ENCODE assay signal across 8 cellular contexts in genomic region chr14:67738740-67739504, GRCh38. TPM values are rescaled to one million over a fixed set of nuclear protein-coding genes. Genes with fewer than 3 reads are reported as not detected.
DNase-seq lines count a peak whose midpoint lies in the region; ATAC-seq and TF ChIP-seq lines count a peak whose summit lies in the region.

No MANE protein-coding gene starts in this region.

- H3K36me3 ChIP-seq in mucosa of stomach (ENCODE audit: control insufficient read depth, insufficient read depth, low read length), result no peaks in the 10 kb centered on the region
- no peaks in the 10 kb centered on the region for H3K36me3 ChIP-seq in MM.1S (replicated peaks; ENCODE audit: insufficient read depth, low read length)

- H3K27me3 Mint-ChIP-seq in CD14-positive monocyte (ENCODE audit: low read depth in 3 of 3) (peaks cover 1 to 6% (median 3%) of the 10 kb centered on the region in 3 donors), chondrocyte (ENCODE audit: low read depth) (no peaks in the 10 kb centered on the region)

- no peaks in the 10 kb centered on the region for H3F3A ChIP-seq in MM.1S (ENCODE audit: insufficient read depth, low read length)

- no peak overlapping the region for H2AFZ ChIP-seq in MM.1S (ENCODE audit: low read length)

- H3K9me3 Mint-ChIP-seq in CD14-positive monocyte (peaks cover 0 to 2% (median 0%) of the 10 kb centered on the region in 7 donors), chondrocyte (ENCODE audit: low read depth) (no peaks in the 10 kb centered on the region)

- no peaks in the 10 kb centered on the region for H4K20me1 ChIP-seq in MM.1S (ENCODE audit: insufficient read depth, low read length)

- H3K27ac Mint-ChIP-seq in CD14-positive monocyte, result no peak overlapping the region
- peak overlapping the region; percentile 75 for H3K27ac Mint-ChIP-seq in chondrocyte (ENCODE audit: unreplicated experiment)

- H3K4me3 ChIP-seq in mucosa of stomach (ENCODE audit: low read length) (peak overlapping the region; percentile 20), MM.1S (ENCODE audit: low read length) (no peak overlapping the region)

- DNase-seq in CD14-positive monocyte (ENCODE audit: low spot score), result peak; percentile 57
- peak; percentile 76 for DNase-seq in LoVo (ENCODE audit: low spot score)
- DNase-seq in chondrocyte (ENCODE audit: low spot score), result no peak
- no peak for DNase-seq in GM20000 (ENCODE audit: low spot score)
- DNase-seq in MM.1S, result no peak
- no peak for DNase-seq in activated CD8-positive, alpha-beta memory T cell treated with anti-CD3 and anti-CD28 coated beads for 24 hours

- H3K27ac ChIP-seq in MM.1S (ENCODE audit: low read length), result no peak overlapping the region

- no peaks in the 10 kb centered on the region for H3K36me3 Mint-ChIP-seq in CD14-positive monocyte
- H3K36me3 Mint-ChIP-seq in chondrocyte (ENCODE audit: low read depth), result no peaks in the 10 kb centered on the region

- H3K4me2 ChIP-seq in MM.1S (ENCODE audit: low read depth, low read length), result no peak overlapping the region

- H3K4me1 Mint-ChIP-seq in CD14-positive monocyte (peaks cover 4% of the 10 kb centered on the region), chondrocyte (ENCODE audit: low read depth) (peaks cover 14% of the 10 kb centered on the region)

- ATAC-seq in GM21390 (IDR thresholded peaks at IDR 0.05; ENCODE audit: unreplicated experiment), result no peak

- H3K4me1 ChIP-seq in mucosa of stomach (ENCODE audit: control insufficient read depth, insufficient read depth, low read length) (peaks cover 35% of the 10 kb centered on the region), MM.1S (ENCODE audit: low read length) (no peaks in the 10 kb centered on the region)

- no peak for TF ChIP-seq CTCF in CD14-positive monocyte (IDR thresholded peaks at IDR 0.05)
- no peak for TF ChIP-seq CTCF in chondrocyte (IDR thresholded peaks at IDR 0.05)
- no peak for TF ChIP-seq CTCF in GM20000 (IDR thresholded peaks at IDR 0.05; ENCODE audit: extremely low read depth, missing control alignments)
- no peak for TF ChIP-seq CTCF in MM.1S (IDR thresholded peaks at IDR 0.05; ENCODE audit: low read length)

- H3K9me2 ChIP-seq in MM.1S (replicated peaks; ENCODE audit: insufficient read depth, low read length), result no peaks in the 10 kb centered on the region

- intact Hi-C loops in CD14-positive monocyte (cut with micrococcal nuclease), result no loop called here

- no peak overlapping the region for H3K4me3 Mint-ChIP-seq in CD14-positive monocyte
- H3K4me3 Mint-ChIP-seq in chondrocyte (ENCODE audit: unreplicated experiment), result no peak overlapping the region

- H3K27me3 ChIP-seq in mucosa of stomach (ENCODE audit: control insufficient read depth, insufficient read depth, low read length), result no peaks in the 10 kb centered on the region
- no peaks in the 10 kb centered on the region for H3K27me3 ChIP-seq in MM.1S (replicated peaks; ENCODE audit: insufficient read depth, low read length)

- H3K9me3 ChIP-seq in mucosa of stomach (ENCODE audit: control insufficient read depth, low read length), result no peaks in the 10 kb centered on the region
- no peaks in the 10 kb centered on the region for H3K9me3 ChIP-seq in MM.1S (replicated peaks; ENCODE audit: insufficient read depth, low read length)

- H3K9ac ChIP-seq in mucosa of stomach (ENCODE audit: low read length) (no peak overlapping the region), MM.1S (ENCODE audit: low read length) (no peak overlapping the region)

- no peaks in the 10 kb centered on the region for H3K79me2 ChIP-seq in MM.1S (ENCODE audit: low read length)

RNA-seq across cellular contexts. Expression of gene RDH12, which starts 37.2 kb away (rescaled TPM):
- not detected for polyA plus RNA-seq in CD14-positive monocyte
- not detected in 3 replicates for total RNA-seq in chondrocyte

RNA-seq across cellular contexts. Expression of gene RDH11, which starts 43.4 kb away (rescaled TPM):
- 10 to 100 TPM; 64.9 to 70.7 TPM for polyA plus RNA-seq in CD14-positive monocyte
- 63.3 to 69.4 TPM (median 67.3 TPM) in 3 replicates for total RNA-seq in chondrocyte

Comparison
In these comparisons a context has a peak if more than half of its experiments do, and no peak if none do; other contexts are left out.
1. DNase-seq: peak in CD14-positive monocyte (single experiment) and LoVo (single experiment); none in chondrocyte (single experiment), GM20000 (single experiment), MM.1S (single experiment) and activated CD8-positive, alpha-beta memory T cell treated with anti-CD3 and anti-CD28 coated beads for 24 hours (single experiment).